8 cellular contexts compared by ENCODE assay signal in genomic region chr3:126523745-126524428, GRCh38. TPM values are rescaled to one million over a fixed set of nuclear protein-coding genes. Genes with fewer than 3 reads are reported as not detected.
DNase-seq lines count a peak whose midpoint lies in the region; ATAC-seq and TF ChIP-seq lines count a peak whose summit lies in the region.

Gene CHST13, plus strand, starts transcription at chr3:126524155. Its CDS starts 178 bp downstream, at chr3:126524333.

- CTCF ChIA-PET in A673 (lab: Charles Lee) (no interaction called here), HEK293T (lab: Yijun Ruan, JAX) (interaction anchor here (1.2 to 1.5 kb wide), 2 partner anchors 9 to 13 kb away, joined by 3 to 6 read pairs; no protein-coding TSS in a partner anchor)

- H3K27me3 ChIP-seq in A673 (replicated peaks; ENCODE audit: insufficient read depth, low read depth, low read length, poor library complexity) (peaks cover 6% of the 10 kb centered on the region), cardiac muscle cell (peaks cover 32% of the 10 kb centered on the region), trophoblast cell (ENCODE audit: insufficient read depth, low read length) (peaks cover 12% of the 10 kb centered on the region)
- H3K27me3 ChIP-seq in effector memory CD4-positive, alpha-beta T cell (replicated peaks; ENCODE audit: control insufficient read depth, insufficient read depth, low read length, poor library complexity, severe bottlenecking): no peaks in the 10 kb centered on the region

- no peak within 1 kb of the TSS for H3K14ac ChIP-seq in trophoblast cell (ENCODE audit: low read length)

- no peak within 1 kb of the TSS for H2AK5ac ChIP-seq in trophoblast cell (ENCODE audit: low read length)

- H3K9me3 ChIP-seq in A673 (ENCODE audit: low read depth, low read length, poor library complexity, severe bottlenecking) (no peaks in the 10 kb centered on the region), T-helper 17 cell (ENCODE audit: control insufficient read depth, low read length, poor library complexity, severe bottlenecking) (no peaks in the 10 kb centered on the region), cardiac muscle cell (ENCODE audit: low read depth) (no peaks in the 10 kb centered on the region), trophoblast cell (ENCODE audit: insufficient read depth, low read depth, low read length) (peaks cover 5% of the 10 kb centered on the region)
- H3K9me3 ChIP-seq in effector memory CD4-positive, alpha-beta T cell (ENCODE audit: control insufficient read depth, low read length): no peaks in the 10 kb centered on the region

- H3K4me1 Mint-ChIP-seq in T-helper 17 cell: peaks cover 4% of the 10 kb centered on the region

- TF ChIP-seq CTCF in A673 (conservative IDR thresholded peaks at IDR 0.05; ENCODE audit: low read depth, low read length) (no peak), cardiac muscle cell (IDR thresholded peaks at IDR 0.05; ENCODE audit: low read depth, low read length) (no peak)

- ATAC-seq in T-helper 17 cell (peak; percentile 25), GM18861 (IDR thresholded peaks at IDR 0.05; ENCODE audit: unreplicated experiment) (no peak)

- intact Hi-C loops in A673 (cut with micrococcal nuclease; ENCODE audit: unreplicated experiment): loop anchor here (5.0 to 10.0 kb wide), 3 partner anchors 131 to 1023 kb away; partner anchors contain the start of gene TXNRD3

- no peaks in the 10 kb centered on the region for H3K36me3 Mint-ChIP-seq in T-helper 17 cell (ENCODE audit: low read depth)

- no peaks in the 10 kb centered on the region for H3K79me1 ChIP-seq in trophoblast cell (ENCODE audit: low read length)

- peak within 1 kb of the TSS; percentile 73 for H3K4me2 ChIP-seq in trophoblast cell (ENCODE audit: low read length)

- no peak within 1 kb of the TSS for H2AFZ ChIP-seq in trophoblast cell (ENCODE audit: insufficient read depth, low read length, poor library complexity)

- H4K91ac ChIP-seq in trophoblast cell (ENCODE audit: low read depth, low read length): no peak within 1 kb of the TSS

- H3K27me3 Mint-ChIP-seq in T-helper 17 cell: peaks cover 46% of the 10 kb centered on the region

- H3K4me1 ChIP-seq in A673 (ENCODE audit: insufficient read depth, low read length, poor library complexity, severe bottlenecking) (peaks cover 6% of the 10 kb centered on the region), cardiac muscle cell (ENCODE audit: low read depth) (no peaks in the 10 kb centered on the region), trophoblast cell (ENCODE audit: control insufficient read depth in 1 of 2, insufficient read depth in 2 of 2, low read length in 2 of 2) (peaks cover 0 to 6% of the 10 kb centered on the region in 2 experiments)
- H3K4me1 ChIP-seq in effector memory CD4-positive, alpha-beta T cell (ENCODE audit: control insufficient read depth, insufficient read depth, low read length, poor library complexity, severe bottlenecking): no peaks in the 10 kb centered on the region

- WGBS in trophoblast cell (ENCODE audit: extremely low coverage, insufficient coverage, insufficient read length): no CpG with 5 or more reads among the region's 56 CpGs

- no peaks in the 10 kb centered on the region for H3K79me2 ChIP-seq in trophoblast cell (ENCODE audit: control insufficient read depth, insufficient read depth, low read length, poor library complexity)

- BruUV-seq in A673 (replicated peaks; lab: Mats Ljungman, UMichigan): no TSS peak

- H3K27ac ChIP-seq in A673 (ENCODE audit: low read depth, low read length, poor library complexity, severe bottlenecking) (no peak within 1 kb of the TSS), cardiac muscle cell (no peak within 1 kb of the TSS), trophoblast cell (ENCODE audit: low read depth, low read length) (no peak within 1 kb of the TSS)
- H3K27ac ChIP-seq in effector memory CD4-positive, alpha-beta T cell (ENCODE audit: insufficient read depth, low read length, poor library complexity, severe bottlenecking): no peak within 1 kb of the TSS

- H3K9ac ChIP-seq in trophoblast cell (ENCODE audit: low read length): no peak within 1 kb of the TSS

- peak; percentile 62 for DNase-seq in A673 (ENCODE audit: low spot score)
- DNase-seq in HEK293T (ENCODE audit: extremely low spot score): peak; percentile 71
- DNase-seq in T-helper 17 cell: no peak
- DNase-seq in cardiac muscle cell (ENCODE audit: low read depth in 1 of 2, low spot score in 1 of 2): peak; percentile 57 to 89
- DNase-seq in trophoblast cell: peak in 1 of 2 donors; percentile 52
- no peak for DNase-seq in cortex of kidney (lab: John Stamatoyannopoulos, UW)
- no peak for DNase-seq in effector memory CD4-positive, alpha-beta T cell

- H3K27ac Mint-ChIP-seq in T-helper 17 cell: no peak within 1 kb of the TSS

- H2BK12ac ChIP-seq in trophoblast cell (ENCODE audit: low read length): no peak within 1 kb of the TSS

- H2BK5ac ChIP-seq in trophoblast cell (ENCODE audit: low read depth, low read length, poor library complexity): no peak within 1 kb of the TSS

- no peak within 1 kb of the TSS for H3K4ac ChIP-seq in trophoblast cell (ENCODE audit: low read depth, low read length)

- H4K8ac ChIP-seq in trophoblast cell (ENCODE audit: low read depth, low read length): no peak within 1 kb of the TSS

- H3K18ac ChIP-seq in trophoblast cell (ENCODE audit: low read length): no peak within 1 kb of the TSS

- H3K36me3 ChIP-seq in A673 (ENCODE audit: insufficient read depth, low read length, poor library complexity, severe bottlenecking): no peaks in the 10 kb centered on the region
- H3K36me3 ChIP-seq in cardiac muscle cell: no peaks in the 10 kb centered on the region
- H3K36me3 ChIP-seq in trophoblast cell (ENCODE audit: control insufficient read depth in 1 of 2, insufficient read depth in 2 of 2, low read length in 2 of 2): no peaks in the 10 kb centered on the region
- H3K36me3 ChIP-seq in effector memory CD4-positive, alpha-beta T cell (ENCODE audit: control insufficient read depth, insufficient read depth, low read length): no peaks in the 10 kb centered on the region

- no peak within 1 kb of the TSS for H3K23ac ChIP-seq in trophoblast cell (ENCODE audit: low read length)

- no peak within 1 kb of the TSS for H2BK120ac ChIP-seq in trophoblast cell (ENCODE audit: insufficient read depth, low read length, poor library complexity)

- POLR2A ChIA-PET in A673 (lab: Charles Lee; ENCODE audit: low non-redundant PET) (no interaction called here), HEK293T (lab: Yijun Ruan, JAX) (no interaction called here)

- H3K4me3 Mint-ChIP-seq in T-helper 17 cell: no peak within 1 kb of the TSS

- no peak within 1 kb of the TSS for H4K12ac ChIP-seq in trophoblast cell (ENCODE audit: low read depth, low read length)

- peak within 1 kb of the TSS; percentile 55 for H3K4me3 ChIP-seq in A673 (ENCODE audit: low read depth, low read length, poor library complexity, severe bottlenecking)
- H3K4me3 ChIP-seq in cardiac muscle cell: peak within 1 kb of the TSS; percentile 39
- H3K4me3 ChIP-seq in trophoblast cell (ENCODE audit: low read depth, low read length): peak within 1 kb of the TSS; percentile 66
- no peak within 1 kb of the TSS for H3K4me3 ChIP-seq in effector memory CD4-positive, alpha-beta T cell (ENCODE audit: insufficient read depth, low read depth, low read length, poor library complexity, severe bottlenecking)

TF ChIP-seq in HEK293T, 16 proteins besides CTCF, POLR2A, EP300 and RAD21:
- no peak for TF ChIP-seq ELF4 (IDR thresholded peaks at IDR 0.05)
- TF ChIP-seq SUZ12 (IDR thresholded peaks at IDR 0.05): no peak
- no peak for TF ChIP-seq FOXA1 (IDR thresholded peaks at IDR 0.05)

RNA-seq across cellular contexts. Expression of gene CHST13, which starts in this region (rescaled TPM):
- total RNA-seq in A673 (2021): 0.35 TPM in 1 of 2 replicates, not detected in the other
- total RNA-seq in T-helper 17 cell: under 1 TPM; 0.15 to 0.18 TPM
- total RNA-seq in cardiac muscle cell: 0.67 and 0.89 TPM in 2 replicates
- 1.8 and 1.9 TPM in 2 replicates for polyA plus RNA-seq in cardiac muscle cell
- polyA plus RNA-seq in trophoblast cell (2013): not detected in 2 replicates

Comparison
In these comparisons a context has a peak if more than half of its experiments do, and no peak if none do; other contexts are left out.
1. Peak in DNase-seq and H3K4me3 ChIP-seq in A673; RNA of the gene not detected or under 1 TPM.
2. Peak in ATAC-seq in T-helper 17 cell; RNA of the gene not detected or under 1 TPM.
3. DNase-seq: peak in HEK293T (single experiment) and cardiac muscle cell (2 of 2); none in T-helper 17 cell (0 of 3), cortex of kidney (single experiment) and effector memory CD4-positive, alpha-beta T cell (0 of 3).